Comparison of ENCODE assay signal across 8 cellular contexts in genomic region chr18:75070625-75071483, GRCh38.
A peak's percentile ranks its signal among the peaks of the same experiment; 100 is the strongest.
DNase-seq lines count a peak whose midpoint lies in the region; ATAC-seq, FAIRE-seq and TF ChIP-seq lines count a peak whose summit lies in the region.

No MANE protein-coding gene starts in this region.

- POLR2A ChIA-PET in WTC11 (lab: Charles Lee): no interaction called here

- no peaks in the 10 kb centered on the region for H3K9me3 Mint-ChIP-seq in WTC11

- no peaks in the 10 kb centered on the region for H3K36me3 ChIP-seq in sigmoid colon

- no peak overlapping the region for H3K4me3 ChIP-seq in sigmoid colon

- H3K27me3 ChIP-seq in sigmoid colon: no peaks in the 10 kb centered on the region

- no peak overlapping the region for H3K4me3 Mint-ChIP-seq in WTC11

- H3K36me3 Mint-ChIP-seq in WTC11: no peaks in the 10 kb centered on the region

- H3K9me3 ChIP-seq in sigmoid colon: no peaks in the 10 kb centered on the region

- peaks cover 4% of the 10 kb centered on the region; the same call in 1 of the 2 replicates for H3K4me1 Mint-ChIP-seq in WTC11

- H3K27ac ChIP-seq in caudate nucleus (ENCODE audit: low read depth, low read length) (peak overlapping the region; percentile 14), sigmoid colon (peak overlapping the region in 2 of 4 donors; percentile 37 to 62)

- H3K4me1 ChIP-seq in sigmoid colon: no peaks in the 10 kb centered on the region

- no peaks in the 10 kb centered on the region for H3K27me3 Mint-ChIP-seq in WTC11 (ENCODE audit: low read depth)

- ATAC-seq in HG02759 (IDR thresholded peaks at IDR 0.05; ENCODE audit: unreplicated experiment): peak; percentile 86
- ATAC-seq in WTC11: no peak

- WGBS in sigmoid colon, 2 donors: 55 to 69% methylated on average over 22 of the region's 22 CpGs

- TF ChIP-seq EP300 in sigmoid colon (IDR thresholded peaks at IDR 0.05): no peak

- intact Hi-C loops in sigmoid colon (cut with DNase I): no loop called here

- TF ChIP-seq POLR2A in GM12892 (IDR thresholded peaks at IDR 0.05; ENCODE audit: low read depth, low read length): no peak
- no peak for TF ChIP-seq POLR2A in sigmoid colon (IDR thresholded peaks at IDR 0.05)

- peak; percentile 87 for FAIRE-seq in GM12892 (lab: Jason Lieb, UNC)

- CTCF ChIA-PET in WTC11 (lab: Charles Lee): no interaction called here

- peak overlapping the region; percentile 20; the same call in 1 of the 2 replicates for H3K27ac Mint-ChIP-seq in WTC11

- no peak for TF ChIP-seq CTCF in WTC11 (IDR thresholded peaks at IDR 0.05)
- TF ChIP-seq CTCF in sigmoid colon (IDR thresholded peaks at IDR 0.05): no peak

- DNase-seq in GM12892 (ENCODE audit: insufficient read length) (peak; percentile 44), NCI-H146 (lab: John Stamatoyannopoulos, UW) (peak; percentile 79), WTC11 (ENCODE audit: low spot score) (no peak), caudate nucleus (lab: John Stamatoyannopoulos, UW) (peak in 5 of 61 donors; percentile 11 to 32 (median 19)), lung microvascular endothelial cell (ENCODE audit: low read depth in 2 of 2) (peak; percentile 93 to 96), sigmoid colon (no peak)
- DNase-seq in stimulated activated CD8-positive, alpha-beta memory T cell treated with anti-CD3 and anti-CD28 coated beads, Interleukin-15, amount 100 ng/mL, for 48 hours (ENCODE audit: low read depth in 2 of 2): peak; percentile 40 to 44

TF ChIP-seq in WTC11, 78 proteins besides CTCF, POLR2A, EP300 and RAD21:
- TF ChIP-seq E2F5 (CRISPR knock-in tag; IDR thresholded peaks at IDR 0.05) (no peak), RORB (CRISPR knock-in tag; IDR thresholded peaks at IDR 0.05) (no peak), ZMAT4 (CRISPR knock-in tag; IDR thresholded peaks at IDR 0.05) (no peak), MAX (CRISPR knock-in tag; IDR thresholded peaks at IDR 0.05) (no peak), E2F4 (CRISPR knock-in tag; IDR thresholded peaks at IDR 0.05; ENCODE audit: borderline replicate concordance, low read depth) (no peak), ZNF281 (CRISPR knock-in tag; IDR thresholded peaks at IDR 0.05) (no peak), ZNF317 (CRISPR knock-in tag; IDR thresholded peaks at IDR 0.05; ENCODE audit: borderline replicate concordance, low read depth) (no peak), ARID4B (CRISPR knock-in tag; IDR thresholded peaks at IDR 0.05; ENCODE audit: borderline replicate concordance) (no peak), JUN (CRISPR knock-in tag; IDR thresholded peaks at IDR 0.05) (no peak), ZNF671 (CRISPR knock-in tag; IDR thresholded peaks at IDR 0.05) (no peak), STAT6 (CRISPR knock-in tag; conservative IDR thresholded peaks at IDR 0.05; ENCODE audit: low read depth) (no peak), GABPB1 (CRISPR knock-in tag; IDR thresholded peaks at IDR 0.05) (no peak), SOX15 (CRISPR knock-in tag; IDR thresholded peaks at IDR 0.05) (no peak), PRRX2 (CRISPR knock-in tag; IDR thresholded peaks at IDR 0.05) (no peak), ESRRA (CRISPR knock-in tag; IDR thresholded peaks at IDR 0.05; ENCODE audit: borderline replicate concordance) (no peak)

Comparison
In these comparisons a context has a peak if more than half of its experiments do, and no peak if none do; other contexts are left out.
1. DNase-seq: peak in GM12892 (single experiment), NCI-H146 (single experiment), lung microvascular endothelial cell (2 of 2) and stimulated activated CD8-positive, alpha-beta memory T cell treated with anti-CD3 and anti-CD28 coated beads, Interleukin-15, amount 100 ng/mL, for 48 hours (2 of 2); none in WTC11 (single experiment) and sigmoid colon (single experiment).